In genomic region chr10:230758-231157, GRCh38 we compare ENCODE assay signal across 12 cellular contexts.
DNase-seq lines count a peak whose midpoint lies in the region; ATAC-seq, FAIRE-seq and TF ChIP-seq lines count a peak whose summit lies in the region.
"Had no signal": no experiment of that assay in that cellular context is flagged by ENCODE, and none has a peak within 500 bp of the region (broad histone marks: within the 10 kb centered on the region; RNA-seq: fewer than 3 reads in every experiment).

No MANE protein-coding gene starts in this region.

- H4K8ac ChIP-seq in IMR-90 (ENCODE audit: low read depth in 2 of 2, low read length in 2 of 2), result no peak overlapping the region

- H3K36me3 ChIP-seq in IMR-90 (ENCODE audit: control insufficient read depth, insufficient read depth, low read length), result peaks cover 1% of the 10 kb centered on the region; the same call in 1 of the 2 replicates
- H3K36me3 ChIP-seq in GM12878 (ENCODE audit: control insufficient read depth in 2 of 2, insufficient read depth in 2 of 2, low read length in 1 of 2), result no peaks in the 10 kb centered on the region; a peak in 1 of 4 replicates

- H2AFZ ChIP-seq in IMR-90 (replicated peaks; ENCODE audit: low read length, poor library complexity) (no peak overlapping the region), GM12878 (ENCODE audit: control insufficient read depth, low read depth, low read length) (no peak overlapping the region)

- H4K5ac ChIP-seq in IMR-90 (ENCODE audit: low read depth, low read length), result no peak overlapping the region

- H3K4me2 ChIP-seq in IMR-90 (ENCODE audit: low read depth, low read length), result no peak overlapping the region
- H3K4me2 ChIP-seq in GM12878 (ENCODE audit: control insufficient read depth, insufficient read depth), result no peak overlapping the region

- intact Hi-C loops in IMR-90 (cut with micrococcal nuclease), result no loop called here
- intact Hi-C loops in GM12878 (cut with micrococcal nuclease; ENCODE audit: unreplicated experiment), result no loop called here

- H3K18ac ChIP-seq in IMR-90 (ENCODE audit: low read depth, low read length), result no peak overlapping the region

- H4K91ac ChIP-seq in IMR-90 (ENCODE audit: insufficient read depth, low read depth, low read length), result no peak overlapping the region

- DNase-seq in D721Med (ENCODE audit: insufficient read length, low spot score) (no peak), IMR-90 (no peak), GM12878 (ENCODE audit: low read depth, low spot score) (no peak), memory B cell (ENCODE audit: low spot score in 2 of 2) (no peak), pons (ENCODE audit: low spot score) (no peak), glomerular visceral epithelial cell (ENCODE audit: extremely low spot score) (no peak)
- DNase-seq in central memory CD4-positive, alpha-beta T cell, result no peak
- DNase-seq: NCI-H1417 treated with DMSO at 0.1 percent for 48 hours had no signal

- dilution Hi-C loops in IMR-90 (cut with HindIII; ENCODE audit: low sequenced_read_pairs, unreplicated experiment), result no loop called here

- no peaks in the 10 kb centered on the region for H3K27me3 Mint-ChIP-seq in memory B cell
- H3K27me3 Mint-ChIP-seq: naive thymus-derived CD8-positive, alpha-beta T cell had no signal

- CTCF ChIA-PET in IMR-90 (lab: Yijun Ruan, JAX), result interaction anchor here (0.7 to 0.9 kb wide), 2 partner anchors 10 to 16 kb away, joined by 4 to 5 read pairs; no protein-coding TSS in a partner anchor
- CTCF ChIA-PET in GM12878 (lab: Yijun Ruan, JAX), result interaction anchor here (0.6 to 1.2 kb wide), 3 partner anchors 14 to 28 kb away, joined by 3 to 5 read pairs (median 3); no protein-coding TSS in a partner anchor

- H3K27ac ChIP-seq in IMR-90 (ENCODE audit: insufficient read depth, low read length) (no peak overlapping the region), GM12878 (ENCODE audit: control insufficient read depth, insufficient read depth) (no peak overlapping the region)

- peaks cover 32 to 46% of the 10 kb centered on the region in 2 experiments for H3K79me1 ChIP-seq in IMR-90 (ENCODE audit: low read depth in 1 of 2, low read length in 2 of 2)

- H3K4ac ChIP-seq in IMR-90 (ENCODE audit: low read depth, low read length), result no peak overlapping the region

- BruUV-seq in IMR-90 (replicated peaks; lab: Mats Ljungman, UMichigan), result no TSS peak
- no TSS peak for BruUV-seq in GM12878 (replicated peaks; lab: Mats Ljungman, UMichigan)

- FAIRE-seq in D721Med (lab: Jason Lieb, UNC) (peak; percentile 35), GM12878 (lab: Jason Lieb, UNC) (no peak)

- no peak overlapping the region for H2BK5ac ChIP-seq in IMR-90 (ENCODE audit: low read depth, low read length, poor library complexity, severe bottlenecking)

- no peak overlapping the region for H2BK120ac ChIP-seq in IMR-90 (ENCODE audit: low read depth, low read length)

- H2AK5ac ChIP-seq in IMR-90 (ENCODE audit: low read depth, low read length), result no peak overlapping the region

- H3K9me1 ChIP-seq in IMR-90 (ENCODE audit: insufficient read depth, low read length), result peaks cover 8% of the 10 kb centered on the region

- no peak overlapping the region for H2BK20ac ChIP-seq in IMR-90 (ENCODE audit: low read depth, low read length)

- in situ Hi-C loops in IMR-90 (cut with MboI; ENCODE audit: low sequenced_read_pairs), result no loop called here
- in situ Hi-C loops in GM12878 (cut with MboI), result no loop called here

- H3K4me3 Mint-ChIP-seq in memory B cell, result no peak overlapping the region
- H3K4me3 Mint-ChIP-seq: naive thymus-derived CD8-positive, alpha-beta T cell; T-helper 1 cell treated with Interleukin-12 subunit alpha and Interleukin-12 subunit beta and Interleukin-4 antibody, amounts not matched to agents 30 μg/mL and 1 μg/mL, for 36 hours had no signal

- H3K4me1 ChIP-seq in IMR-90 (ENCODE audit: control insufficient read depth, insufficient read depth, low read length) (no peaks in the 10 kb centered on the region; the same call in 1 of the 2 replicates), GM12878 (ENCODE audit: control insufficient read depth, insufficient read depth, low read length) (no peaks in the 10 kb centered on the region)

- H3K4me1 Mint-ChIP-seq in memory B cell, result peaks cover 6% of the 10 kb centered on the region

- no peak overlapping the region for H3K14ac ChIP-seq in IMR-90 (replicated peaks; ENCODE audit: low read depth, low read length)

- TF ChIP-seq POLR2A in IMR-90 (IDR thresholded peaks at IDR 0.05; ENCODE audit: low read depth, low read length), result no peak
- TF ChIP-seq POLR2A in GM12878 (IDR thresholded peaks at IDR 0.05; ENCODE audit: low read depth, low read length), result no peak

- H3K9ac ChIP-seq in IMR-90 (ENCODE audit: low read depth, low read length) (no peak overlapping the region), GM12878 (ENCODE audit: control insufficient read depth, insufficient read depth, low read length) (no peak overlapping the region)

- H3K4me3 ChIP-seq in IMR-90 (ENCODE audit: insufficient read depth, low read depth, low read length) (no peak overlapping the region), GM12878 (no peak overlapping the region)

- no peak for ATAC-seq in IMR-90 (ENCODE audit: low read depth)
- 0 out of 3 replicates have a peak, but pooled peaks have one; percentile 36 for ATAC-seq in GM12878
- ATAC-seq in memory B cell (ENCODE audit: low read depth), result peak; percentile 32
- no peak for ATAC-seq in HG03159 (IDR thresholded peaks at IDR 0.05; ENCODE audit: unreplicated experiment)
- ATAC-seq: naive thymus-derived CD8-positive, alpha-beta T cell had no signal

- H3K9me3 Mint-ChIP-seq in memory B cell, result no peaks in the 10 kb centered on the region
- H3K9me3 Mint-ChIP-seq: activated T-helper 2 cell treated with anti-CD3 and anti-CD28 coated beads, Interferon-gamma antibody, Interleukin-2, Interleukin-4, amounts not matched to agents 10 μg/mL and 5 μg/mL and 100 μg/mL, durations not matched to agents 14 hours and 24 hours and 36 hours; naive thymus-derived CD8-positive, alpha-beta T cell; T-helper 1 cell treated with Interleukin-12 subunit alpha and Interleukin-12 subunit beta and Interleukin-4 antibody, amounts not matched to agents 30 μg/mL and 1 μg/mL, for 36 hours had no signal

- H3K23ac ChIP-seq in IMR-90 (ENCODE audit: low read depth, low read length), result no peak overlapping the region

- H4K20me1 ChIP-seq in IMR-90 (ENCODE audit: insufficient read depth, low read length), result peaks cover 7% of the 10 kb centered on the region; the same call in 1 of the 2 replicates
- no peaks in the 10 kb centered on the region for H4K20me1 ChIP-seq in GM12878 (ENCODE audit: control insufficient read depth, insufficient read depth)

- SMC1A ChIA-PET in GM12878 (lab: Charles Lee; ENCODE audit: uncharacterized antibody, unreplicated experiment), result no interaction called here

- H3K56ac ChIP-seq in IMR-90 (ENCODE audit: extremely low read depth, insufficient read depth, low read length), result no peak overlapping the region

- TF ChIP-seq RAD21 in IMR-90 (IDR thresholded peaks at IDR 0.05; ENCODE audit: low read length) (no peak; the same call in 1 of the 2 replicates), GM12878 (IDR thresholded peaks at IDR 0.05; ENCODE audit: insufficient read depth, low read depth, low read length) (no peak)

- peak; percentile 31 for TF ChIP-seq CTCF in D721Med (IDR thresholded peaks at IDR 0.05; ENCODE audit: insufficient read depth, missing control alignments)
- TF ChIP-seq CTCF in IMR-90 (conservative IDR thresholded peaks at IDR 0.05; ENCODE audit: low read depth, low read length), result peak; percentile 36
- TF ChIP-seq CTCF in GM12878 (IDR thresholded peaks at IDR 0.05 in 2 of 3, conservative IDR thresholded peaks at IDR 0.05 in 1 of 3; ENCODE audit: control insufficient read depth in 2 of 3, extremely low read depth in 1 of 3, insufficient read depth in 1 of 3, low read depth in 3 of 3, low read length in 3 of 3), result peak in 2 of 3 experiments; percentile 20 to 33; a peak in 1 of 6 replicates

- H2AK9ac ChIP-seq in IMR-90 (replicated peaks; ENCODE audit: low read depth, low read length, poor library complexity), result no peak overlapping the region

- peaks cover 9% of the 10 kb centered on the region for H3K36me3 Mint-ChIP-seq in memory B cell

- RAD21 ChIA-PET in GM12878 (lab: Charles Lee; ENCODE audit: unreplicated experiment), result no interaction called here

- H3K27ac Mint-ChIP-seq in memory B cell, result no peak overlapping the region
- H3K27ac Mint-ChIP-seq: activated T-helper 2 cell treated with anti-CD3 and anti-CD28 coated beads, Interferon-gamma antibody, Interleukin-2, Interleukin-4, amounts not matched to agents 10 μg/mL and 5 μg/mL and 100 μg/mL, durations not matched to agents 14 hours and 24 hours and 36 hours; naive thymus-derived CD8-positive, alpha-beta T cell; T-helper 1 cell treated with Interleukin-12 subunit alpha and Interleukin-12 subunit beta and Interleukin-4 antibody, amounts not matched to agents 30 μg/mL and 1 μg/mL, for 36 hours had no signal

- WGBS in IMR-90 (ENCODE audit: extremely low coverage in 2 of 2, insufficient read length in 1 of 2), 2 experiments, result 60% methylated on average over 3 of the region's 9 CpGs; no CpG with 5 or more reads in 1 of the 2 experiments
- 88% methylated on average over 9 of the region's 9 CpGs for WGBS in GM12878 (ENCODE audit: insufficient coverage, insufficient replicate concordance, low lambda C conversion rate, missing lambda C conversion rate)

- no peak for TF ChIP-seq EP300 in GM12878 (IDR thresholded peaks at IDR 0.05; ENCODE audit: borderline replicate concordance in 1 of 2, control insufficient read depth in 1 of 2, low read depth in 2 of 2, low read length in 2 of 2)

- POLR2A ChIA-PET in IMR-90 (lab: Charles Lee; ENCODE audit: unreplicated experiment), result no interaction called here
- POLR2A ChIA-PET in GM12878 (lab: Charles Lee), result no interaction called here

- H3K9me3 ChIP-seq in IMR-90 (ENCODE audit: control insufficient read depth, insufficient read depth, low read length) (no peaks in the 10 kb centered on the region), GM12878 (replicated peaks; ENCODE audit: control insufficient read depth, insufficient read depth, low read length) (no peaks in the 10 kb centered on the region)

- no peaks in the 10 kb centered on the region for H3K79me2 ChIP-seq in GM12878 (ENCODE audit: control insufficient read depth, insufficient read depth, low read length)

- no peaks in the 10 kb centered on the region for H3K27me3 ChIP-seq in IMR-90 (ENCODE audit: control insufficient read depth, insufficient read depth, low read length)
- H3K27me3 ChIP-seq in GM12878 (replicated peaks in 1 of 2; ENCODE audit: control insufficient read depth in 2 of 2, insufficient read depth in 2 of 2, low read length in 1 of 2), result no peaks in the 10 kb centered on the region

- no peak overlapping the region for H2BK15ac ChIP-seq in IMR-90 (ENCODE audit: low read depth, low read length)

TF ChIP-seq in IMR-90, 13 proteins besides CTCF, POLR2A, EP300 and RAD21 (continues in another document):
- no peak for TF ChIP-seq CEBPB (IDR thresholded peaks at IDR 0.05; ENCODE audit: low read depth, low read length)
- no peak for TF ChIP-seq MXI1 (IDR thresholded peaks at IDR 0.05; ENCODE audit: borderline replicate concordance, low read depth, low read length)
- no peak for TF ChIP-seq FOS (IDR thresholded peaks at IDR 0.05; ENCODE audit: low read depth, low read length)

TF ChIP-seq in GM12878, 131 proteins besides CTCF, POLR2A, EP300 and RAD21 (continues in another document):
- TF ChIP-seq PML (IDR thresholded peaks at IDR 0.05; ENCODE audit: low read length) (no peak), CBFB (IDR thresholded peaks at IDR 0.05; ENCODE audit: low read depth) (no peak), SMC3 (IDR thresholded peaks at IDR 0.05; ENCODE audit: borderline replicate concordance, low read length) (no peak)

Comparison
In these comparisons a context has a peak if more than half of its experiments do, and no peak if none do; other contexts are left out.
1. ATAC-seq: peak in GM12878 (single experiment) and memory B cell (single experiment); none in IMR-90 (single experiment) and HG03159 (single experiment).
2. Peak in every context shown above with its lines, with median percentiles within 50 percentile points of each other: CTCF ChIP-seq.